11 cellular contexts compared by ENCODE assay signal in the genomic region with DNA sequence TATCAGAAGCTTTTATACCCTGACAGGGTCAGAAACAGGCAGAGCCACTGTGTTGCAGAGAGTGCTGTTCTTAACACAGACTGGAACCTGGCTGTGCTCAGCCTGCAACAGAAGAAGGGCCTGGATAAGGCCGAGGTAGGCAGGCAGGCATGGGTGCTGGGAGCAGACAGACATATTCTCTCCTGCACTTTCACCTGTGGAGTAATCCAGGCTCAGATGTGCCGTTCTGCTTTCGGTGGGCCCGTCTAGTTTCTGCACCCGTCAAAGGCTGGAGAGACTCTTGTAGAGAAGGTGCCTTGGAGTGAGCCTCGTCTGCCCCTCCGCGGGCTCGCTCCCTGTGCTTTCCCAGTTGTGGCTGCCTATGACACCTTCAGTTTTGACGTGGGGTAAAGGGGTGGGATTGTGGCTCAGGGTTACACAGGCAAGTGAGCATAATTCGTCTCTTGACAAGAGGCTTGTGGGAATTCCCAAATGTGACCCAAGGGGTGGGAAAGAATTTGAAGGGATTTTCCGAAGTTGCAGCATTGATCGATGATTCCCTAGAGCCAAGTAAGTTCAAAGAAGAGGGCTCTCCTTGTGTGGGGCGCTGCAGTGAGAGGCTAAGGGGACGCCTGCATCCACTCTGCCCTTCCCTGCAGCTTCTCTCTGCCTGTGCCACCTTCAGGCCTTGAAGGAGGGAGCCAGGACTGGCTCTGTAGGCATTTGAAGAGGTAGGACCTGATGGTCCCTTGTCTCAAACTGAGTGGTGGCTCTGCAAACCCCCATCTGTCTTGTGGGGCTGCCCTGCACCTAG. TPM values are rescaled to one million over a fixed set of nuclear protein-coding genes. Genes with fewer than 3 reads are reported as not detected.
DNase-seq lines count a peak whose midpoint lies in the region; ATAC-seq and TF ChIP-seq lines count a peak whose summit lies in the region.
"Had no signal": no experiment of that assay in that cellular context is flagged by ENCODE, and none has a peak within 500 bp of the region (broad histone marks: within the 10 kb centered on the region; RNA-seq: fewer than 3 reads in every experiment).

No MANE protein-coding gene starts in this region.

- peak overlapping the region; percentile 45 for H3K27ac ChIP-seq in RWPE1
- H3K27ac ChIP-seq: SJSA1 had no signal

- no peaks in the 10 kb centered on the region for H3K9me3 Mint-ChIP-seq in stimulated activated effector memory CD8-positive, alpha-beta T cell treated with anti-CD3 and anti-CD28 coated beads, Interleukin-12 subunit alpha, Interleukin-12 subunit beta, amount 100 ng/mL, for 72 hours
- H3K9me3 Mint-ChIP-seq in activated T-cell treated with anti-CD3 and anti-CD28 coated beads, Interleukin-2, amount 50 U/mL, for 24 hours: no peaks in the 10 kb centered on the region

- DNase-seq in RWPE1 (ENCODE audit: low spot score): no peak
- DNase-seq in fibroblast of the aortic adventitia (ENCODE audit: low read depth): peak; percentile 44
- DNase-seq in stimulated activated effector memory CD8-positive, alpha-beta T cell treated with anti-CD3 and anti-CD28 coated beads, Interleukin-12 subunit alpha, Interleukin-12 subunit beta, amount 100 ng/mL, for 72 hours (ENCODE audit: low spot score in 2 of 2): no peak
- no peak for DNase-seq in NCI-H2227 treated with DMSO at 0.1 percent for 48 hours (lab: John Stamatoyannopoulos, UW)
- DNase-seq in activated T-cell treated with anti-CD3 and anti-CD28 coated beads, Interleukin-2, amount 50 U/mL, for 24 hours: no peak
- DNase-seq: activated naive CD4-positive, alpha-beta T cell; COR-L47; islet precursor cell; NCI-H1105; NCI-H510A treated with DMSO at 0.1 percent for 48 hours had no signal

- H3K27ac Mint-ChIP-seq in stimulated activated effector memory CD8-positive, alpha-beta T cell treated with anti-CD3 and anti-CD28 coated beads, Interleukin-12 subunit alpha, Interleukin-12 subunit beta, amount 100 ng/mL, for 72 hours: peak overlapping the region; percentile 40
- H3K27ac Mint-ChIP-seq in activated T-cell treated with anti-CD3 and anti-CD28 coated beads, Interleukin-2, amount 50 U/mL, for 24 hours: no peak overlapping the region

- CTCF ChIA-PET in RWPE1 (lab: Yijun Ruan, JAX): interaction anchor here (1.1 kb wide), 1 partner anchor 20 kb away, joined by 4 read pairs; no protein-coding TSS in a partner anchor

- no peak overlapping the region for H3K4me3 ChIP-seq in fibroblast of the aortic adventitia (ENCODE audit: low read depth, low read length)
- H3K4me3 ChIP-seq: SJSA1 had no signal

- H3K4me1 Mint-ChIP-seq in stimulated activated effector memory CD8-positive, alpha-beta T cell treated with anti-CD3 and anti-CD28 coated beads, Interleukin-12 subunit alpha, Interleukin-12 subunit beta, amount 100 ng/mL, for 72 hours: peaks cover 33% of the 10 kb centered on the region
- peaks cover 19% of the 10 kb centered on the region for H3K4me1 Mint-ChIP-seq in activated T-cell treated with anti-CD3 and anti-CD28 coated beads, Interleukin-2, amount 50 U/mL, for 24 hours (ENCODE audit: low read depth)

- no peak for TF ChIP-seq CTCF in RWPE1 (conservative IDR thresholded peaks at IDR 0.05; ENCODE audit: low read depth)
- TF ChIP-seq CTCF in fibroblast of the aortic adventitia (IDR thresholded peaks at IDR 0.05; ENCODE audit: insufficient read depth, low read length): no peak

- no peak for ATAC-seq in stimulated activated effector memory CD8-positive, alpha-beta T cell treated with anti-CD3 and anti-CD28 coated beads, Interleukin-12 subunit alpha, Interleukin-12 subunit beta, amount 100 ng/mL, for 72 hours

- H3K36me3 Mint-ChIP-seq in stimulated activated effector memory CD8-positive, alpha-beta T cell treated with anti-CD3 and anti-CD28 coated beads, Interleukin-12 subunit alpha, Interleukin-12 subunit beta, amount 100 ng/mL, for 72 hours: peaks cover 65% of the 10 kb centered on the region
- H3K36me3 Mint-ChIP-seq in activated T-cell treated with anti-CD3 and anti-CD28 coated beads, Interleukin-2, amount 50 U/mL, for 24 hours (ENCODE audit: low read depth): peaks cover 76% of the 10 kb centered on the region

- no peaks in the 10 kb centered on the region for H3K27me3 Mint-ChIP-seq in activated T-cell treated with anti-CD3 and anti-CD28 coated beads, Interleukin-2, amount 50 U/mL, for 24 hours

- POLR2A ChIA-PET in RWPE1 (lab: Yijun Ruan, JAX; ENCODE audit: low non-redundant PET): no interaction called here

- no peak overlapping the region for H3K4me3 Mint-ChIP-seq in stimulated activated effector memory CD8-positive, alpha-beta T cell treated with anti-CD3 and anti-CD28 coated beads, Interleukin-12 subunit alpha, Interleukin-12 subunit beta, amount 100 ng/mL, for 72 hours
- no peak overlapping the region for H3K4me3 Mint-ChIP-seq in activated T-cell treated with anti-CD3 and anti-CD28 coated beads, Interleukin-2, amount 50 U/mL, for 24 hours

RNA-seq across cellular contexts. Expression of gene ST3GAL4, which starts 16.2 kb away (rescaled TPM):
- total RNA-seq in fibroblast of the aortic adventitia (ENCODE audit: low replicate concordance): 9.6 and 25.4 TPM in 2 replicates

RNA-seq across cellular contexts. Expression of gene DCPS, which starts 35.4 kb away (rescaled TPM):
- total RNA-seq in fibroblast of the aortic adventitia (ENCODE audit: low replicate concordance): 4.3 and 11.4 TPM in 2 replicates

RNA-seq across cellular contexts. Expression of gene TIRAP, which starts 56.4 kb away (rescaled TPM):
- total RNA-seq in fibroblast of the aortic adventitia (ENCODE audit: low replicate concordance): 2.9 and 5.8 TPM in 2 replicates
